In genomic region chr19:46571495-46571894, GRCh38 we compare ENCODE assay signal across 9 cellular contexts.
A peak's percentile ranks its signal among the peaks of the same experiment; 100 is the strongest.
DNase-seq lines count a peak whose midpoint lies in the region; ATAC-seq and TF ChIP-seq lines count a peak whose summit lies in the region.
"Had no signal": no experiment of that assay in that cellular context is flagged by ENCODE, and none has a peak within 500 bp of the region (broad histone marks: within the 10 kb centered on the region; RNA-seq: fewer than 3 reads in every experiment).

No MANE protein-coding gene starts in this region.

- CTCF ChIA-PET in AG04449 (lab: Yijun Ruan, JAX) = interaction anchor here (0.7 to 3.3 kb wide), 3 partner anchors 17 to 42 kb away, joined by 3 to 16 read pairs (median 3); no protein-coding TSS in a partner anchor

- TF ChIP-seq CTCF in AG04449 (IDR thresholded peaks at IDR 0.05; ENCODE audit: insufficient read depth, low read length, missing control alignments) = peak; percentile 15
- no peak for TF ChIP-seq CTCF in GM12865 (IDR thresholded peaks at IDR 0.05; ENCODE audit: insufficient read depth, low read depth, low read length, missing control alignments)
- peak; percentile 8 for TF ChIP-seq CTCF in foreskin fibroblast (IDR thresholded peaks at IDR 0.05; ENCODE audit: low read depth, low read length)

- ATAC-seq in GM19328 (IDR thresholded peaks at IDR 0.05; ENCODE audit: unreplicated experiment) (no peak), GM21529 (IDR thresholded peaks at IDR 0.05; ENCODE audit: unreplicated experiment) (no peak), GM19035 (IDR thresholded peaks at IDR 0.05; ENCODE audit: unreplicated experiment) (no peak), GM18858 (IDR thresholded peaks at IDR 0.05; ENCODE audit: unreplicated experiment) (no peak)

- DNase-seq in AG04449 (ENCODE audit: low read depth, low spot score) = no peak
- DNase-seq in GM12865 (ENCODE audit: low read depth) = peak; percentile 18
- DNase-seq in OCI-M1 (lab: John Stamatoyannopoulos, UW) = peak; percentile 48
- DNase-seq in foreskin fibroblast = peak; percentile 12 to 29
- DNase-seq: activated B cell treated with CpG ODN at 0.5 μM for 24 hours had no signal

- POLR2A ChIA-PET in AG04449 (lab: Yijun Ruan, JAX) = no interaction called here

- H3K4me3 ChIP-seq in AG04449 (ENCODE audit: low read depth, low read length) = no peak overlapping the region
- H3K4me3 ChIP-seq in GM12865 (ENCODE audit: low read depth, low read length) = no peak overlapping the region
- no peak overlapping the region for H3K4me3 ChIP-seq in foreskin fibroblast (ENCODE audit: low read depth in 1 of 2, low read length in 2 of 2)
